11 cellular contexts compared by ENCODE assay signal in genomic region chr12:18383203-18383602, GRCh38.
A peak's percentile ranks its signal among the peaks of the same experiment; 100 is the strongest.
DNase-seq lines count a peak whose midpoint lies in the region; FAIRE-seq and TF ChIP-seq lines count a peak whose summit lies in the region.
"Had no signal": no experiment of that assay in that cellular context is flagged by ENCODE, and none has a peak within 500 bp of the region (broad histone marks: within the 10 kb centered on the region; RNA-seq: fewer than 3 reads in every experiment).

No MANE protein-coding gene starts in this region.

- no TSS peak for BruUV-seq in MCF 10A (replicated peaks; lab: Mats Ljungman, UMichigan)

- peaks cover 30% of the 10 kb centered on the region for H3K4me1 Mint-ChIP-seq in MCF 10A (ENCODE audit: insufficient read depth, unreplicated experiment)

- FAIRE-seq in urothelium cell line (lab: Jason Lieb, UNC), result no peak

- H3K27me3 ChIP-seq in breast epithelium, result no peaks in the 10 kb centered on the region
- H3K27me3 ChIP-seq in colonic mucosa, result no peaks in the 10 kb centered on the region

- H3K27ac Mint-ChIP-seq in MCF 10A (ENCODE audit: low read depth, unreplicated experiment), result peak overlapping the region; percentile 72
- H3K27ac Mint-ChIP-seq: activated naive CD8-positive, alpha-beta T cell had no signal

- H3K4me3 ChIP-seq in breast epithelium (no peak overlapping the region), astrocyte of the spinal cord (ENCODE audit: low read depth, low read length) (no peak overlapping the region), colonic mucosa (no peak overlapping the region)

- peaks cover 12% of the 10 kb centered on the region for H3K36me3 Mint-ChIP-seq in MCF 10A (ENCODE audit: insufficient read depth, unreplicated experiment)
- H3K36me3 Mint-ChIP-seq: activated naive CD8-positive, alpha-beta T cell had no signal

- H3K4me1 ChIP-seq in breast epithelium, result no peaks in the 10 kb centered on the region
- H3K4me1 ChIP-seq in colonic mucosa, result no peaks in the 10 kb centered on the region

- H3K36me3 ChIP-seq in breast epithelium (no peaks in the 10 kb centered on the region), colonic mucosa (no peaks in the 10 kb centered on the region)

- TF ChIP-seq CTCF in MCF 10A (IDR thresholded peaks at IDR 0.05; ENCODE audit: unreplicated experiment) (no peak), breast epithelium (IDR thresholded peaks at IDR 0.05) (no peak), astrocyte of the spinal cord (IDR thresholded peaks at IDR 0.05; ENCODE audit: low read depth, low read length) (no peak), colonic mucosa (IDR thresholded peaks at IDR 0.05) (no peak)

- H3K4me3 Mint-ChIP-seq in MCF 10A (ENCODE audit: unreplicated experiment), result peak overlapping the region; percentile 41
- H3K4me3 Mint-ChIP-seq: activated naive CD8-positive, alpha-beta T cell had no signal

- no peak overlapping the region for H3K27ac ChIP-seq in breast epithelium
- no peak overlapping the region for H3K27ac ChIP-seq in colonic mucosa

- in situ Hi-C loops in astrocyte of the spinal cord (cut with HindIII; ENCODE audit: low sequenced_read_pairs), result no loop called here

- DNase-seq in MCF 10A (ENCODE audit: unreplicated experiment) (peak; percentile 77), breast epithelium (ENCODE audit: low spot score in 2 of 2) (no peak), astrocyte of the spinal cord (ENCODE audit: low read depth, low spot score) (peak; percentile 83), iPS-NIHi11 (ENCODE audit: low spot score) (peak; percentile 36), urothelium cell line (ENCODE audit: low spot score) (peak; percentile 53), midbrain (lab: John Stamatoyannopoulos, UW) (no peak), NCI-H1092 (lab: John Stamatoyannopoulos, UW) (no peak), colonic mucosa (no peak)
- DNase-seq: AML-193; stimulated activated CD4-positive, alpha-beta T cell treated with anti-CD3 and anti-CD28 coated beads, Interleukin-15, amount 100 ng/mL, for 24 hours had no signal

- POLR2A ChIA-PET in MCF 10A (lab: Yijun Ruan, JAX), result no interaction called here

- H3K9me3 ChIP-seq in breast epithelium (no peaks in the 10 kb centered on the region), colonic mucosa (no peaks in the 10 kb centered on the region)

- no peaks in the 10 kb centered on the region for H3K27me3 Mint-ChIP-seq in MCF 10A (ENCODE audit: insufficient read depth, unreplicated experiment)
- H3K27me3 Mint-ChIP-seq: activated naive CD8-positive, alpha-beta T cell had no signal

- intact Hi-C loops in MCF 10A (cut with micrococcal nuclease) (no loop called here), breast epithelium (cut with DNase I; ENCODE audit: low total_unique reads) (no loop called here), colonic mucosa (cut with DNase I) (no loop called here)

- H3K9ac ChIP-seq in colonic mucosa (ENCODE audit: low read depth in 2 of 2, low read length in 2 of 2), result no peak overlapping the region

- CTCF ChIA-PET in MCF 10A (lab: Yijun Ruan, JAX), result no interaction called here

- no peak for TF ChIP-seq POLR2A in breast epithelium (IDR thresholded peaks at IDR 0.05)

- peaks cover 5% of the 10 kb centered on the region for H3K9me3 Mint-ChIP-seq in MCF 10A (ENCODE audit: unreplicated experiment)

Comparison
In these comparisons a context has a peak if more than half of its experiments do, and no peak if none do; other contexts are left out.
1. DNase-seq: peak in MCF 10A (single experiment), astrocyte of the spinal cord (single experiment), iPS-NIHi11 (single experiment) and urothelium cell line (single experiment); none in breast epithelium (0 of 2), midbrain (single experiment), NCI-H1092 (single experiment) and colonic mucosa (single experiment).